8 cellular contexts compared by ENCODE assay signal in the genomic region with DNA sequence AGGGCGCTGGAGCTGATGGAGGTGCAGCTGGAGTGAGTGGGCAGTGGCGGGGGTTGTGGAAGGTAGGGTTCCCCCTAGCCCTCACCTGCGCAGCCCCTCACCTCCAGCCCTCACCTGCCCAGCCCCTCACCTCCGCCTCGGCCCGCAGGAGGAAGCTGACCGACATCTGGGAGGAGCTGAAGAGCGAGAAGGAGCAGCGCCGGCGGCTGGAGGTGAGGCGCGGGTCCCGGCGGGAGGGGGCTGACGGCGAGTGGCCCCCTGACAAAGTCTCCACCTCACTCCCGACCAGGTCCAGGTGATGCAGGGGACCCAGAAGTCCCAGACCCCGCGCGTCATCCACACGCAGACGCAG. TPM values are rescaled to one million over a fixed set of nuclear protein-coding genes. Genes with fewer than 3 reads are reported as not detected.
DNase-seq lines count a peak whose midpoint lies in the region; ATAC-seq and TF ChIP-seq lines count a peak whose summit lies in the region.

No MANE protein-coding gene starts in this region.

- H3K4me1 Mint-ChIP-seq in neural progenitor cell = peaks cover 22% of the 10 kb centered on the region

- no peaks in the 10 kb centered on the region for H3K9me2 ChIP-seq in OCI-LY1 (ENCODE audit: low read depth, low read length)

- no peak for TF ChIP-seq POLR2A in esophagus muscularis mucosa (IDR thresholded peaks at IDR 0.05; ENCODE audit: low read depth)

- H3K36me3 ChIP-seq in OCI-LY1 (ENCODE audit: insufficient read depth, low read length) (peaks cover 10% of the 10 kb centered on the region; the same call in 1 of the 2 replicates), esophagus muscularis mucosa (peaks cover 0 to 7% (median 2%) of the 10 kb centered on the region in 4 donors), neural progenitor cell (no peaks in the 10 kb centered on the region)

- H3K27me3 ChIP-seq in OCI-LY1 (ENCODE audit: insufficient read depth, low read length) (no peaks in the 10 kb centered on the region; the same call in 1 of the 2 replicates), esophagus muscularis mucosa (no peaks in the 10 kb centered on the region), neural progenitor cell (peaks cover 67% of the 10 kb centered on the region)

- TF ChIP-seq CTCF in AG10803 (conservative IDR thresholded peaks at IDR 0.05; ENCODE audit: low read length) (no peak), OCI-LY1 (IDR thresholded peaks at IDR 0.05; ENCODE audit: low read length) (no peak), esophagus muscularis mucosa (IDR thresholded peaks at IDR 0.05) (no peak), neural progenitor cell (IDR thresholded peaks at IDR 0.05) (no peak)

- H3K79me2 ChIP-seq in OCI-LY1 (ENCODE audit: insufficient read depth, low read length) (no peaks in the 10 kb centered on the region), neural progenitor cell (ENCODE audit: low read depth) (no peaks in the 10 kb centered on the region)

- peak overlapping the region; percentile 71 for H3K4me3 Mint-ChIP-seq in neural progenitor cell

- H2AFZ ChIP-seq in OCI-LY1 (ENCODE audit: low read length) (no peak overlapping the region), neural progenitor cell (replicated peaks) (no peak overlapping the region)

- WGBS in esophagus muscularis mucosa = 30% methylated on average over 15 of the region's 23 CpGs

- peaks cover 8% of the 10 kb centered on the region for H3K36me3 Mint-ChIP-seq in neural progenitor cell

- peak overlapping the region; percentile 56; the same call in 1 of the 2 replicates for H3K4me2 ChIP-seq in OCI-LY1 (ENCODE audit: low read length)
- H3K4me2 ChIP-seq in neural progenitor cell = peak overlapping the region; percentile 95

- intact Hi-C loops in esophagus muscularis mucosa (cut with DNase I) = no loop called here

- no peaks in the 10 kb centered on the region for H3F3A ChIP-seq in OCI-LY1 (ENCODE audit: insufficient read depth, low read length)
- peaks cover 32% of the 10 kb centered on the region for H3F3A ChIP-seq in neural progenitor cell (ENCODE audit: low read depth)

- no peak overlapping the region for H3K27ac ChIP-seq in OCI-LY1 (ENCODE audit: low read depth, low read length, poor library complexity, severe bottlenecking)
- peak overlapping the region; percentile 79 to 92 (median 90) for H3K27ac ChIP-seq in esophagus muscularis mucosa (replicated peaks in 1 of 4)
- no peak overlapping the region for H3K27ac ChIP-seq in neural progenitor cell

- peaks cover 35% of the 10 kb centered on the region for H3K4me1 ChIP-seq in OCI-LY1 (ENCODE audit: insufficient read depth, low read length, severe bottlenecking)
- peaks cover 25 to 43% (median 39%) of the 10 kb centered on the region in 4 donors for H3K4me1 ChIP-seq in esophagus muscularis mucosa
- peaks cover 23% of the 10 kb centered on the region for H3K4me1 ChIP-seq in neural progenitor cell

- H3K4me3 ChIP-seq in AG10803 (ENCODE audit: low read length) = peak overlapping the region; percentile 80
- peak overlapping the region; percentile 45 for H3K4me3 ChIP-seq in OCI-LY1 (ENCODE audit: low read depth, low read length, poor library complexity, severe bottlenecking)
- peak overlapping the region; percentile 70 to 92 (median 84) for H3K4me3 ChIP-seq in esophagus muscularis mucosa
- H3K4me3 ChIP-seq in neural progenitor cell = peak overlapping the region; percentile 78

- no peak overlapping the region for H3K27ac Mint-ChIP-seq in neural progenitor cell

- no peak for DNase-seq in AG10803 (ENCODE audit: low read depth)
- no peak for DNase-seq in esophagus muscularis mucosa (ENCODE audit: extremely low spot score)
- no peak for DNase-seq in neural progenitor cell (ENCODE audit: low spot score)
- DNase-seq in NCI-H69 (lab: John Stamatoyannopoulos, UW) = no peak
- no peak for DNase-seq in NCI-H345 treated with DMSO at 0.1 percent for 48 hours (lab: John Stamatoyannopoulos, UW; ENCODE audit: unreplicated experiment)
- DNase-seq in NCI-H524 treated with DMSO at 0.1 percent for 48 hours (lab: John Stamatoyannopoulos, UW) = no peak

- no peak for ATAC-seq in HG03139 (IDR thresholded peaks at IDR 0.05; ENCODE audit: unreplicated experiment)

- no peak for TF ChIP-seq EP300 in esophagus muscularis mucosa (IDR thresholded peaks at IDR 0.05)

- H3K9me3 Mint-ChIP-seq in neural progenitor cell = no peaks in the 10 kb centered on the region

- peaks cover 12% of the 10 kb centered on the region for H3K27me3 Mint-ChIP-seq in neural progenitor cell (ENCODE audit: insufficient read depth, low read depth)

- H3K9me3 ChIP-seq in OCI-LY1 (ENCODE audit: low read length) (no peaks in the 10 kb centered on the region), esophagus muscularis mucosa (no peaks in the 10 kb centered on the region), neural progenitor cell (ENCODE audit: low read depth) (no peaks in the 10 kb centered on the region)

- H3K9ac ChIP-seq in OCI-LY1 (ENCODE audit: low read length) (no peak overlapping the region; the same call in 1 of the 2 replicates), neural progenitor cell (no peak overlapping the region)

- H4K20me1 ChIP-seq in OCI-LY1 (ENCODE audit: insufficient read depth, low read length) = no peaks in the 10 kb centered on the region
- peaks cover 28% of the 10 kb centered on the region for H4K20me1 ChIP-seq in neural progenitor cell (ENCODE audit: low read depth)

RNA-seq across cellular contexts. Expression of gene EVA1B, which starts 2.7 kb away (rescaled TPM):
- 100 to 1,000 TPM in 2 of 4 donors, 10 to 100 TPM in 2; 45.1 to 129 (median 79.5) TPM for total RNA-seq in esophagus muscularis mucosa
- total RNA-seq in neural progenitor cell (ENCODE audit: low replicate concordance) = 3.1 and 14.7 TPM in 2 replicates

RNA-seq across cellular contexts. Expression of gene SH3D21, which starts 14.6 kb away (rescaled TPM):
- total RNA-seq in esophagus muscularis mucosa (1 to 10 TPM in 2 of 4 donors, under 1 TPM in 2; 0.26 to 2.0 (median 1.1) TPM), neural progenitor cell (ENCODE audit: low replicate concordance) (6.1 and 15.1 TPM in 2 replicates)

Comparison
In these comparisons a context has a peak if more than half of its experiments do, and no peak if none do; other contexts are left out.
1. H3K27ac ChIP-seq: peak in esophagus muscularis mucosa (4 of 4); none in OCI-LY1 (single experiment) and neural progenitor cell (single experiment).
2. Peak in every context shown above with its lines, with median percentiles within 50 percentile points of each other: H3K4me3 ChIP-seq.